In genomic region chr10:70289739-70290138, GRCh38 we compare ENCODE assay signal across 20 cellular contexts. TPM values are rescaled to one million over a fixed set of nuclear protein-coding genes. Genes with fewer than 3 reads are reported as not detected.
"Had no signal": no experiment of that assay in that cellular context is flagged by ENCODE, and none has a peak within 500 bp of the region (broad histone marks: within the 10 kb centered on the region; RNA-seq: fewer than 3 reads in every experiment).

No MANE protein-coding gene starts in this region.

- H3K9me3 ChIP-seq: esophagus muscularis mucosa, gastrocnemius medialis, heart right ventricle, mucosa of descending colon, pancreas had no signal

- H3K4me1 ChIP-seq: esophagus muscularis mucosa, gastrocnemius medialis, heart right ventricle, pancreas had no signal

- DNase-seq: effector memory CD4-positive, alpha-beta T cell; gastrocnemius medialis; heart right ventricle; hypothalamus; kidney glomerular epithelial cell; mucosa of descending colon; natural killer cell; occipital lobe; pancreas; right cardiac atrium; small intestine; stimulated activated CD4-positive, alpha-beta T cell treated with anti-CD3 and anti-CD28 coated beads, Interleukin-12 subunit alpha, Interleukin-12 subunit beta, amount 100 ng/mL, for 4 hours; stimulated activated CD4-positive, alpha-beta T cell treated with anti-CD3 and anti-CD28 coated beads, Interleukin-2, amount 100 ng/mL, for 48 hours; stimulated activated naive CD4-positive, alpha-beta T cell treated with Interleukin-2 at 50 U/mL for 16 hours had no signal

- H3K9me3 Mint-ChIP-seq: natural killer cell, neural crest cell had no signal

- H3K27ac Mint-ChIP-seq: natural killer cell, progenitor cell of endocrine pancreas had no signal

- H3K4me3 Mint-ChIP-seq: natural killer cell, neural crest cell had no signal

- H3K4me1 Mint-ChIP-seq: neural crest cell had no signal

- H3K4me3 ChIP-seq: esophagus muscularis mucosa, gastrocnemius medialis, heart right ventricle, mucosa of descending colon, pancreas had no signal

- H3K36me3 ChIP-seq: esophagus muscularis mucosa, gastrocnemius medialis, heart right ventricle, pancreas had no signal

- H3K27ac ChIP-seq: esophagus muscularis mucosa, gastrocnemius medialis, heart right ventricle, pancreas had no signal

- H3K36me3 Mint-ChIP-seq: natural killer cell had no signal

- ATAC-seq: gastrocnemius medialis, heart right ventricle, mucosa of descending colon, natural killer cell, pancreas, right cardiac atrium had no signal

RNA-seq across cellular contexts. Expression of gene NPFFR1, which starts 5.9 kb away (rescaled TPM):
- total RNA-seq: esophagus muscularis mucosa, fibroblast of villous mesenchyme, lung microvascular endothelial cell, mesenteric fat pad, neural crest cell, progenitor cell of endocrine pancreas had no signal
